Comparison of ENCODE assay signal across 10 cellular contexts in the genomic region with DNA sequence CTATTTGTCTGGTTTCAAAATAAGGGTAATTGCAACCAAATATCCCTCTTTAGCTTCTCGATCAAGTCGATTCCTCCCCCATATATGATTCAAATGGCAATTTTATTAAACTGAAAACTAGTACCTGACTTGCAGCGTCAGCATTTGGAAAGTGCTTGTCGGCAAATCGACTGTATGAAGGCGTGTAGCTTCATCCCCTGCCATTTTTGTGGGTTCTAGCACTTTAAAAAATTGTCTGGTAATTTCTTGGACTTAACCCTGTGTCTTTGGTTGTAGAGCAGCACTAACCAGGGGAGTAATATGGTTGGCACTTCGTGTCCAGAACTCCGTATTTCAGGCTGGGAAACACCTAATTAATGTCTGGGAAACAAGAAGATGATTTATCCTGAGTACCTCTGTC. TPM values are rescaled to one million over a fixed set of nuclear protein-coding genes. Genes with fewer than 3 reads are reported as not detected.
A peak's percentile ranks its signal among the peaks of the same experiment; 100 is the strongest.
DNase-seq lines count a peak whose midpoint lies in the region; ATAC-seq and TF ChIP-seq lines count a peak whose summit lies in the region.
"Had no signal": no experiment of that assay in that cellular context is flagged by ENCODE, and none has a peak within 500 bp of the region (broad histone marks: within the 10 kb centered on the region; RNA-seq: fewer than 3 reads in every experiment).

No MANE protein-coding gene starts in this region.

- DNase-seq in Caco-2 (no peak), PC-9 (no peak), esophagus muscularis mucosa (ENCODE audit: extremely low spot score) (no peak), osteocyte (ENCODE audit: extremely low spot score, unreplicated experiment) (no peak), DMS 273 (lab: John Stamatoyannopoulos, UW; ENCODE audit: unreplicated experiment) (no peak)
- DNase-seq in activated naive CD4-positive, alpha-beta T cell treated with anti-CD3 and anti-CD28 coated beads, Interleukin-2, amount 10 ng/mL, durations not matched to agents 7 days and 5 days, result no peak
- DNase-seq: NCI-H1694 treated with DMSO at 0.1 percent for 48 hours had no signal

- no peak for TF ChIP-seq POLR2A in esophagus muscularis mucosa (IDR thresholded peaks at IDR 0.05; ENCODE audit: low read depth)

- H3F3A ChIP-seq in PC-9 (ENCODE audit: insufficient read depth, low read depth), result no peaks in the 10 kb centered on the region

- ATAC-seq in HG03196 (IDR thresholded peaks at IDR 0.05; ENCODE audit: unreplicated experiment) (no peak), HG03460 (IDR thresholded peaks at IDR 0.05; ENCODE audit: unreplicated experiment) (no peak)
- ATAC-seq: HCT116 had no signal

- BruUV-seq in Caco-2 (replicated peaks; lab: Mats Ljungman, UMichigan) (no TSS peak), PC-9 (replicated peaks; lab: Mats Ljungman, UMichigan) (no TSS peak)

- no peaks in the 10 kb centered on the region for H3K9me2 ChIP-seq in PC-9 (ENCODE audit: insufficient read depth)

- H3K27me3 Mint-ChIP-seq in Caco-2 (ENCODE audit: insufficient read depth, unreplicated experiment), result peaks cover 19% of the 10 kb centered on the region
- no peaks in the 10 kb centered on the region for H3K27me3 Mint-ChIP-seq in osteocyte (ENCODE audit: unreplicated experiment)
- H3K27me3 Mint-ChIP-seq in activated naive CD4-positive, alpha-beta T cell treated with anti-CD3 and anti-CD28 coated beads, Interleukin-2, amount 10 ng/mL, durations not matched to agents 7 days and 5 days, result peaks cover 38% of the 10 kb centered on the region

- H3K27ac Mint-ChIP-seq in Caco-2 (ENCODE audit: unreplicated experiment) (no peak overlapping the region), osteocyte (ENCODE audit: unreplicated experiment) (no peak overlapping the region)
- H3K27ac Mint-ChIP-seq in activated naive CD4-positive, alpha-beta T cell treated with anti-CD3 and anti-CD28 coated beads, Interleukin-2, amount 10 ng/mL, durations not matched to agents 7 days and 5 days, result no peak overlapping the region

- intact Hi-C loops in Caco-2 (cut with micrococcal nuclease; ENCODE audit: unreplicated experiment) (loop anchor here (5.0 to 10.0 kb wide), 2 partner anchors 57 to 244 kb away; no protein-coding TSS in a partner anchor), PC-9 (cut with micrococcal nuclease; ENCODE audit: unreplicated experiment) (no loop called here), esophagus muscularis mucosa (cut with DNase I) (no loop called here)

- H3K4me1 ChIP-seq in Caco-2, result peaks cover 6% of the 10 kb centered on the region; the same call in 1 of the 2 replicates
- H3K4me1 ChIP-seq in PC-9 (replicated peaks; ENCODE audit: insufficient read depth), result peaks cover 6% of the 10 kb centered on the region; the same call in 1 of the 2 replicates
- H3K4me1 ChIP-seq in esophagus muscularis mucosa, result peaks cover 20 to 24% (median 22%) of the 10 kb centered on the region in 4 donors

- no peak overlapping the region; the same call in 1 of the 2 replicates for H2AFZ ChIP-seq in PC-9

- H3K9me3 Mint-ChIP-seq in Caco-2 (ENCODE audit: unreplicated experiment) (peaks cover 1% of the 10 kb centered on the region), osteocyte (ENCODE audit: unreplicated experiment) (peaks cover 4% of the 10 kb centered on the region)
- H3K9me3 Mint-ChIP-seq in activated naive CD4-positive, alpha-beta T cell treated with anti-CD3 and anti-CD28 coated beads, Interleukin-2, amount 10 ng/mL, durations not matched to agents 7 days and 5 days, result no peaks in the 10 kb centered on the region

- H3K9me3 ChIP-seq in Caco-2, result peaks cover under 1% of the 10 kb centered on the region; the same call in 1 of the 2 replicates
- H3K9me3 ChIP-seq in PC-9 (ENCODE audit: insufficient read depth, low read depth), result no peaks in the 10 kb centered on the region
- no peaks in the 10 kb centered on the region for H3K9me3 ChIP-seq in esophagus muscularis mucosa

- no peaks in the 10 kb centered on the region for H3K79me2 ChIP-seq in PC-9 (ENCODE audit: low read depth)

- H3K27ac ChIP-seq in PC-9, result no peak overlapping the region
- no peak overlapping the region for H3K27ac ChIP-seq in esophagus muscularis mucosa (replicated peaks in 1 of 4)

- H4K20me1 ChIP-seq in PC-9 (ENCODE audit: insufficient read depth), result no peaks in the 10 kb centered on the region

- H3K4me3 ChIP-seq in Caco-2 (ENCODE audit: low read depth, low read length) (no peak overlapping the region), PC-9 (no peak overlapping the region), esophagus muscularis mucosa (peak overlapping the region; percentile 55 to 64 (median 56))

- H3K36me3 ChIP-seq in Caco-2 (ENCODE audit: control insufficient read depth, insufficient read depth, low read length) (no peaks in the 10 kb centered on the region), PC-9 (ENCODE audit: low read depth) (no peaks in the 10 kb centered on the region), esophagus muscularis mucosa (no peaks in the 10 kb centered on the region)

- TF ChIP-seq EP300 in esophagus muscularis mucosa (IDR thresholded peaks at IDR 0.05), result no peak

- H3K27me3 ChIP-seq in Caco-2 (replicated peaks; ENCODE audit: control insufficient read depth, insufficient read depth, low read length), result peaks cover 1% of the 10 kb centered on the region; the same call in 1 of the 2 replicates
- peaks cover 17% of the 10 kb centered on the region; the same call in 1 of the 2 replicates for H3K27me3 ChIP-seq in PC-9 (ENCODE audit: insufficient read depth, low read depth)
- peaks cover 0 to 46% (median 15%) of the 10 kb centered on the region in 4 donors for H3K27me3 ChIP-seq in esophagus muscularis mucosa

- CTCF ChIA-PET in Caco-2 (lab: Charles Lee) (no interaction called here), PC-9 (lab: Charles Lee) (no interaction called here)
- CTCF ChIA-PET in activated naive CD4-positive, alpha-beta T cell treated with anti-CD3 and anti-CD28 coated beads, Interleukin-2, amount 10 ng/mL, durations not matched to agents 7 days and 5 days (lab: Charles Lee), result no interaction called here

- H3K4me3 Mint-ChIP-seq in Caco-2 (ENCODE audit: unreplicated experiment), result peak overlapping the region; percentile 67
- peak overlapping the region; percentile 86 for H3K4me3 Mint-ChIP-seq in osteocyte (ENCODE audit: unreplicated experiment)
- H3K4me3 Mint-ChIP-seq in activated naive CD4-positive, alpha-beta T cell treated with anti-CD3 and anti-CD28 coated beads, Interleukin-2, amount 10 ng/mL, durations not matched to agents 7 days and 5 days, result no peak overlapping the region

- H3K36me3 Mint-ChIP-seq in Caco-2 (ENCODE audit: insufficient read depth, unreplicated experiment) (no peaks in the 10 kb centered on the region), osteocyte (ENCODE audit: unreplicated experiment) (peaks cover 3% of the 10 kb centered on the region)
- H3K36me3 Mint-ChIP-seq in activated naive CD4-positive, alpha-beta T cell treated with anti-CD3 and anti-CD28 coated beads, Interleukin-2, amount 10 ng/mL, durations not matched to agents 7 days and 5 days, result no peaks in the 10 kb centered on the region

- 55% methylated on average over 8 of the region's 8 CpGs for WGBS in esophagus muscularis mucosa

- peaks cover 15% of the 10 kb centered on the region for H3K4me1 Mint-ChIP-seq in Caco-2 (ENCODE audit: low read depth, unreplicated experiment)
- peaks cover 16% of the 10 kb centered on the region for H3K4me1 Mint-ChIP-seq in osteocyte (ENCODE audit: unreplicated experiment)
- peaks cover 6% of the 10 kb centered on the region for H3K4me1 Mint-ChIP-seq in activated naive CD4-positive, alpha-beta T cell treated with anti-CD3 and anti-CD28 coated beads, Interleukin-2, amount 10 ng/mL, durations not matched to agents 7 days and 5 days

- POLR2A ChIA-PET in Caco-2 (lab: Charles Lee) (no interaction called here), PC-9 (lab: Charles Lee; ENCODE audit: unreplicated experiment) (no interaction called here)

- TF ChIP-seq CTCF in Caco-2 (IDR thresholded peaks at IDR 0.05; ENCODE audit: insufficient read depth in 1 of 2, low read depth in 1 of 2, low read length in 1 of 2, severe bottlenecking in 1 of 2, unreplicated experiment in 1 of 2) (no peak), PC-9 (conservative IDR thresholded peaks at IDR 0.05) (no peak), esophagus muscularis mucosa (IDR thresholded peaks at IDR 0.05) (no peak), osteocyte (IDR thresholded peaks at IDR 0.05) (no peak)

- H3K4me2 ChIP-seq in PC-9, result 0 out of 2 replicates have a peak overlapping the region, but pooled peaks have one; percentile 70

RNA-seq across cellular contexts. Expression of a gene that starts 0.6 kb away (rescaled TPM):
- total RNA-seq in Caco-2 (2022) (0.52 and 1.8 TPM in 2 replicates), PC-9 (2021) (1.7 and 2.1 TPM in 2 replicates), esophagus muscularis mucosa (1 to 10 TPM; 1.7 to 6.5 (median 4.5) TPM), osteocyte (13.9 and 14.5 TPM in 2 replicates)

Comparison
In these comparisons a context has a peak if more than half of its experiments do, and no peak if none do; other contexts are left out.
1. H3K4me3 ChIP-seq: peak in esophagus muscularis mucosa (4 of 4); none in Caco-2 (single experiment) and PC-9 (single experiment).